ENCODE assay signal across 8 cellular contexts in genomic region chr10:110530131-110530831, GRCh38. TPM values are rescaled to one million over a fixed set of nuclear protein-coding genes. Genes with fewer than 3 reads are reported as not detected.
DNase-seq lines count a peak whose midpoint lies in the region; ATAC-seq, FAIRE-seq and TF ChIP-seq lines count a peak whose summit lies in the region.

No MANE protein-coding gene starts in this region.

- intact Hi-C loops in HepG2 (cut with micrococcal nuclease; ENCODE audit: unreplicated experiment), result no loop called here

- peaks cover 23% of the 10 kb centered on the region for H3K4me1 ChIP-seq in CD8-positive, alpha-beta memory T cell (ENCODE audit: insufficient read depth, low read length)
- H3K4me1 ChIP-seq in HepG2 (ENCODE audit: insufficient read depth, low read length), result peaks cover 33% of the 10 kb centered on the region

- CTCF ChIA-PET in CD8-positive, alpha-beta memory T cell (lab: Charles Lee), result no interaction called here
- CTCF ChIA-PET in HepG2 (lab: Yijun Ruan, JAX; ENCODE audit: low intra/inter-chr PET ratio, low total read pairs), result no interaction called here

- TF ChIP-seq RAD21 in HepG2 (CRISPR knock-in tag; IDR thresholded peaks at IDR 0.05), result no peak

- FAIRE-seq in HepG2 (lab: Jason Lieb, UNC), result no peak

- no peaks in the 10 kb centered on the region for H3K36me3 ChIP-seq in CD8-positive, alpha-beta memory T cell (ENCODE audit: insufficient read depth, low read length)
- no peaks in the 10 kb centered on the region for H3K36me3 ChIP-seq in HepG2 (replicated peaks in 1 of 2; ENCODE audit: control insufficient read depth in 1 of 2, insufficient read depth in 2 of 2, low read length in 2 of 2)

- in situ Hi-C loops in HepG2 (cut with HindIII; ENCODE audit: extremely low pct_ligation_motif_present, low pct_unique_long_range_greater_than_20kb), result loop anchor here (5.0 kb wide), 1 partner anchor 218 kb away; no protein-coding TSS in a partner anchor

- WGBS in HepG2 (ENCODE audit: low lambda C conversion rate), result 5% methylated on average over 22 of the region's 35 CpGs

- H3K4me3 ChIP-seq in CD8-positive, alpha-beta memory T cell (ENCODE audit: low read length), result no peak overlapping the region
- peak overlapping the region; percentile 44 for H3K4me3 ChIP-seq in choroid plexus epithelial cell (ENCODE audit: low read depth, low read length)
- peak overlapping the region in 1 of 3 experiments; percentile 23; a peak in 1 of 6 replicates for H3K4me3 ChIP-seq in HepG2 (replicated peaks in 1 of 3; ENCODE audit: insufficient read depth in 1 of 3, low read depth in 2 of 3, low read length in 3 of 3)

- H3K4me1 Mint-ChIP-seq in CD8-positive, alpha-beta memory T cell, result peaks cover 24 to 37% (median 36%) of the 10 kb centered on the region in 3 donors

- H3K27me3 Mint-ChIP-seq in CD8-positive, alpha-beta memory T cell, result peaks cover 3 to 4% of the 10 kb centered on the region in 2 donors

- no peaks in the 10 kb centered on the region for H3K36me3 Mint-ChIP-seq in CD8-positive, alpha-beta memory T cell

- H3K27me3 ChIP-seq in CD8-positive, alpha-beta memory T cell (ENCODE audit: insufficient read depth, low read length, poor library complexity, severe bottlenecking), result no peaks in the 10 kb centered on the region
- peaks cover 2 to 10% of the 10 kb centered on the region in 2 experiments; a peak in 3 of 5 replicates for H3K27me3 ChIP-seq in HepG2 (ENCODE audit: control insufficient read depth in 1 of 2, insufficient read depth in 2 of 2, low read length in 2 of 2)

- H3K9me3 Mint-ChIP-seq in CD8-positive, alpha-beta memory T cell, result no peaks in the 10 kb centered on the region

- H3K27ac ChIP-seq in CD8-positive, alpha-beta memory T cell (ENCODE audit: low read depth, low read length), result no peak overlapping the region
- H3K27ac ChIP-seq in HepG2 (ENCODE audit: extremely low read length, insufficient read depth, low read length), result no peak overlapping the region

- POLR2A ChIA-PET in CD8-positive, alpha-beta memory T cell (lab: Charles Lee), result no interaction called here
- POLR2A ChIA-PET in HepG2 (lab: Yijun Ruan, JAX), result no interaction called here

- H3K4me3 Mint-ChIP-seq in CD8-positive, alpha-beta memory T cell, result peak overlapping the region in 4 of 7 donors; percentile 3 to 73 (median 8)

- TF ChIP-seq POLR2A in HepG2 (IDR thresholded peaks at IDR 0.05; ENCODE audit: insufficient read depth in 1 of 2, low read depth in 2 of 2, low read length in 2 of 2), result no peak

- TF ChIP-seq EP300 in HepG2 (IDR thresholded peaks at IDR 0.05; ENCODE audit: low read depth in 2 of 2, low read length in 2 of 2) (no peak), HepG2 (CRISPR knock-in tag; IDR thresholded peaks at IDR 0.05; ENCODE audit: borderline replicate concordance) (no peak)

- TF ChIP-seq CTCF in choroid plexus epithelial cell (conservative IDR thresholded peaks at IDR 0.05; ENCODE audit: low read depth, low read length), result no peak
- TF ChIP-seq CTCF in HepG2 (CRISPR knock-in tag; IDR thresholded peaks at IDR 0.05), result no peak

- peak overlapping the region in 3 of 8 donors; percentile 21 to 76 (median 33) for H3K27ac Mint-ChIP-seq in CD8-positive, alpha-beta memory T cell

- no peaks in the 10 kb centered on the region for H3K9me3 ChIP-seq in CD8-positive, alpha-beta memory T cell (ENCODE audit: low read length)
- no peaks in the 10 kb centered on the region for H3K9me3 ChIP-seq in HepG2 (ENCODE audit: low read length)

- no peak overlapping the region for H3K9ac ChIP-seq in HepG2 (ENCODE audit: insufficient read depth, low read depth, low read length)

- no peak overlapping the region for H2AFZ ChIP-seq in HepG2 (ENCODE audit: low read length)

- peak in 1 of 5 donors; percentile 9 for DNase-seq in CD8-positive, alpha-beta memory T cell
- DNase-seq in LHCN-M2 (ENCODE audit: low read depth) (peak; percentile 60), choroid plexus epithelial cell (ENCODE audit: low read depth) (peak; percentile 79), HepG2 (ENCODE audit: low spot score) (peak; percentile 16), NCI-H82 treated with DMSO at 0.1 percent for 48 hours (lab: John Stamatoyannopoulos, UW; ENCODE audit: unreplicated experiment) (no peak), NAMALWA (ENCODE audit: low spot score) (no peak)
- DNase-seq in NK-92 treated with Interleukin-12 subunit alpha and Interleukin-12 subunit beta, amount 100 ng/mL, for 24 hours (lab: John Stamatoyannopoulos, UW), result no peak

- BruUV-seq in HepG2 (replicated peaks; lab: Mats Ljungman, UMichigan), result no TSS peak

- no peaks in the 10 kb centered on the region for H4K20me1 ChIP-seq in HepG2 (ENCODE audit: insufficient read depth, low read length)

- H3K4me2 ChIP-seq in HepG2 (ENCODE audit: low read depth, low read length), result peak overlapping the region; percentile 39; the same call in 1 of the 2 replicates

- peak; percentile 89 for ATAC-seq in HepG2
- no peak for ATAC-seq in HG03280 (IDR thresholded peaks at IDR 0.05; ENCODE audit: unreplicated experiment)

- no peaks in the 10 kb centered on the region for H3K79me2 ChIP-seq in HepG2 (ENCODE audit: insufficient read depth, low read length)

TF ChIP-seq in HepG2, 621 proteins besides CTCF, POLR2A, EP300 and RAD21 (continues in another document):
- TF ChIP-seq GABPB1 (CRISPR knock-in tag; IDR thresholded peaks at IDR 0.05) (0 out of 2 replicates have a peak, but pooled peaks have one; percentile 18), CEBPG (CRISPR knock-in tag; IDR thresholded peaks at IDR 0.05) (peak; percentile 48; the same call in 1 of the 2 replicates), CEBPB (IDR thresholded peaks at IDR 0.05; ENCODE audit: borderline replicate concordance, low read depth, low read length) (peak; percentile 43; the same call in 1 of the 2 replicates), LCORL (IDR thresholded peaks at IDR 0.05) (no peak), LCORL (CRISPR knock-in tag; IDR thresholded peaks at IDR 0.05) (no peak), DDIT3 (CRISPR knock-in tag; IDR thresholded peaks at IDR 0.05) (no peak)

RNA-seq across cellular contexts. Expression of gene DUSP5, which starts 32.6 kb away (rescaled TPM):
- total RNA-seq in CD8-positive, alpha-beta memory T cell, result 10 to 100 TPM; 68.5 to 69.8 TPM
- 3.0 TPM for polyA plus RNA-seq in CD8-positive, alpha-beta memory T cell
- 38.6 and 39.7 TPM in 2 replicates for total RNA-seq in LHCN-M2 (2014; rRNA removed)
- 16.7 TPM for polyA plus RNA-seq in LHCN-M2 (2012)
- 1.4 and 1.5 TPM in 2 replicates for total RNA-seq in HepG2 (2016; rRNA removed; fragmentation: Illumina TruSeq; extraction: Trizol)
- 0.35 and 0.71 TPM in 2 replicates for total RNA-seq in HepG2 (2016; cell fraction: cytosol; rRNA removed; fragmentation: Illumina TruSeq; extraction: Trizol; ENCODE audit: low read depth)
- 1.2 and 1.5 TPM in 2 replicates for total RNA-seq in HepG2 (2016; cell fraction: insoluble cytoplasmic fraction; rRNA removed; fragmentation: Illumina TruSeq; extraction: Trizol)
- 1.7 and 2.0 TPM in 2 replicates for total RNA-seq in HepG2 (2016; cell fraction: membrane; rRNA removed; fragmentation: Illumina TruSeq; extraction: Trizol)
- total RNA-seq in HepG2 (2016; cell fraction: nucleus; rRNA removed; fragmentation: Illumina TruSeq; extraction: Trizol), result 0.88 and 0.99 TPM in 2 replicates
- polyA plus RNA-seq in HepG2 (2011; rRNA removed), result 3.7 and 5.8 TPM in 2 replicates
- 6.6 and 7.0 TPM in 2 replicates for polyA plus RNA-seq in HepG2 (2011; cell fraction: cytosol; rRNA removed)
- 4.5 and 4.8 TPM in 2 replicates for polyA plus RNA-seq in HepG2 (2011; cell fraction: nucleus; rRNA removed)
- polyA plus RNA-seq in HepG2 (2012), result 2.3 and 5.4 TPM in 2 replicates
- 0.44 and 0.53 TPM in 2 replicates for polyA plus RNA-seq in HepG2 (2016; cell fraction: cytosol; fragmentation: Illumina TruSeq; extraction: Trizol; ENCODE audit: low read depth)
- polyA plus RNA-seq in HepG2 (2016; cell fraction: insoluble cytoplasmic fraction; fragmentation: Illumina TruSeq; extraction: Trizol; ENCODE audit: low read depth), result 1.4 and 1.6 TPM in 2 replicates
- 1.2 and 1.7 TPM in 2 replicates for polyA plus RNA-seq in HepG2 (2016; cell fraction: membrane; fragmentation: Illumina TruSeq; extraction: Trizol; ENCODE audit: low read depth)
- polyA plus RNA-seq in HepG2 (2016; cell fraction: nucleus; fragmentation: Illumina TruSeq; extraction: Trizol; ENCODE audit: insufficient read depth, low read depth), result 0.82 and 1.5 TPM in 2 replicates
- 26.8 and 47.7 TPM in 2 replicates for polyA minus RNA-seq in HepG2 (2011; rRNA and poly(A)+ RNA removed; ENCODE audit: low replicate concordance)
- 12.5 and 15.5 TPM in 2 replicates for polyA minus RNA-seq in HepG2 (2011; cell fraction: cytosol; rRNA and poly(A)+ RNA removed)
- polyA minus RNA-seq in HepG2 (2011; cell fraction: nucleus; rRNA and poly(A)+ RNA removed), result 4.5 and 6.5 TPM in 2 replicates

RNA-seq across cellular contexts. Expression of gene SMC3, which starts 37.2 kb away (rescaled TPM):
- total RNA-seq in CD8-positive, alpha-beta memory T cell, result 10 to 100 TPM; 77.7 to 77.9 TPM
- polyA plus RNA-seq in CD8-positive, alpha-beta memory T cell, result 102 TPM
- total RNA-seq in LHCN-M2 (2014; rRNA removed), result 34.8 and 44.7 TPM in 2 replicates
- 12.4 TPM for polyA plus RNA-seq in LHCN-M2 (2012)
- total RNA-seq in HepG2 (2016; rRNA removed; fragmentation: Illumina TruSeq; extraction: Trizol), result 48.0 and 85.7 TPM in 2 replicates
- 3.2 and 3.5 TPM in 2 replicates for total RNA-seq in HepG2 (2016; cell fraction: cytosol; rRNA removed; fragmentation: Illumina TruSeq; extraction: Trizol; ENCODE audit: low read depth)
- 46.4 and 83.6 TPM in 2 replicates for total RNA-seq in HepG2 (2016; cell fraction: insoluble cytoplasmic fraction; rRNA removed; fragmentation: Illumina TruSeq; extraction: Trizol)
- 7.5 and 8.5 TPM in 2 replicates for total RNA-seq in HepG2 (2016; cell fraction: membrane; rRNA removed; fragmentation: Illumina TruSeq; extraction: Trizol)
- 37.1 and 40.3 TPM in 2 replicates for total RNA-seq in HepG2 (2016; cell fraction: nucleus; rRNA removed; fragmentation: Illumina TruSeq; extraction: Trizol)
- 7.6 and 11.7 TPM in 2 replicates for polyA plus RNA-seq in HepG2 (2011; rRNA removed)
- 4.1 and 6.7 TPM in 2 replicates for polyA plus RNA-seq in HepG2 (2011; cell fraction: cytosol; rRNA removed)
- polyA plus RNA-seq in HepG2 (2011; cell fraction: nucleus; rRNA removed), result 5.1 and 6.5 TPM in 2 replicates
- 27.9 and 52.1 TPM in 2 replicates for polyA plus RNA-seq in HepG2 (2012)
- 0.59 and 0.88 TPM in 2 replicates for polyA plus RNA-seq in HepG2 (2016; cell fraction: cytosol; fragmentation: Illumina TruSeq; extraction: Trizol; ENCODE audit: low read depth)
- polyA plus RNA-seq in HepG2 (2016; cell fraction: insoluble cytoplasmic fraction; fragmentation: Illumina TruSeq; extraction: Trizol; ENCODE audit: low read depth), result 68.8 and 70.8 TPM in 2 replicates
- polyA plus RNA-seq in HepG2 (2016; cell fraction: membrane; fragmentation: Illumina TruSeq; extraction: Trizol; ENCODE audit: low read depth), result 1.4 and 1.9 TPM in 2 replicates
- 43.2 and 43.3 TPM in 2 replicates for polyA plus RNA-seq in HepG2 (2016; cell fraction: nucleus; fragmentation: Illumina TruSeq; extraction: Trizol; ENCODE audit: insufficient read depth, low read depth)
- 4.0 and 7.2 TPM in 2 replicates for polyA minus RNA-seq in HepG2 (2011; rRNA and poly(A)+ RNA removed; ENCODE audit: low replicate concordance)
- 14.2 and 14.6 TPM in 2 replicates for polyA minus RNA-seq in HepG2 (2011; cell fraction: cytosol; rRNA and poly(A)+ RNA removed)
- polyA minus RNA-seq in HepG2 (2011; cell fraction: nucleus; rRNA and poly(A)+ RNA removed), result 16.0 and 18.0 TPM in 2 replicates

Comparison
In these comparisons a context has a peak if more than half of its experiments do, and no peak if none do; other contexts are left out.
1. DNase-seq: peak in LHCN-M2 (single experiment), choroid plexus epithelial cell (single experiment) and HepG2 (single experiment); none in NCI-H82 treated with DMSO at 0.1 percent for 48 hours (single experiment), NAMALWA (single experiment) and NK-92 treated with Interleukin-12 subunit alpha and Interleukin-12 subunit beta, amount 100 ng/mL, for 24 hours (single experiment).
2. RNA of gene DUSP5, which starts 32.6 kb away (total RNA-seq): 68.5 to 69.8 TPM in CD8-positive, alpha-beta memory T cell and 38.6 to 39.7 TPM in LHCN-M2; 0.35 to 2.0 TPM in HepG2; every median in the first group is over 10 times any median in the second.